ENCODE assay signal across 1 cellular context in the genomic region with DNA sequence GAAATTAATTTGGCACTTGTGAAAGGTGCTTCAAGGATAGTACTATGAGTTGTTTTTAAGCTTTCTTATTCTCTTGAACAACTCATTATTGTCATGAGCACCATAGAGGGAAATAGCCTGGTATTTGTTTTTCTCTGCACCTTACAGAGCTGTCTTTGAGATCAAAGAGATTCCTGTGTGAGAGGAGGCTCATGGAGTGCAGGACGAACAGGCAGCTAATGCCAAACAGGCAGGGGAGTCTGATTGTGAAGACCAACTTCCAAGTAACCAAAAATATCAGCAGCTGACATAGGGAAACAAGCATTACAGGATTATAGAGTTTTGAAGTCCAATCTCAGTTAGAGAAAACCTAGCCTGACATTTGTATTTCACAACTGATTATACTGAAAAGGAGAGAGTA.
TF ChIP-seq lines count a peak whose summit lies in the region.

No MANE protein-coding gene starts in this region.

TF ChIP-seq in HepG2, 621 proteins besides CTCF, POLR2A, EP300 and RAD21 (continued from another document and continues in another):
- TF ChIP-seq, protein P1, sequence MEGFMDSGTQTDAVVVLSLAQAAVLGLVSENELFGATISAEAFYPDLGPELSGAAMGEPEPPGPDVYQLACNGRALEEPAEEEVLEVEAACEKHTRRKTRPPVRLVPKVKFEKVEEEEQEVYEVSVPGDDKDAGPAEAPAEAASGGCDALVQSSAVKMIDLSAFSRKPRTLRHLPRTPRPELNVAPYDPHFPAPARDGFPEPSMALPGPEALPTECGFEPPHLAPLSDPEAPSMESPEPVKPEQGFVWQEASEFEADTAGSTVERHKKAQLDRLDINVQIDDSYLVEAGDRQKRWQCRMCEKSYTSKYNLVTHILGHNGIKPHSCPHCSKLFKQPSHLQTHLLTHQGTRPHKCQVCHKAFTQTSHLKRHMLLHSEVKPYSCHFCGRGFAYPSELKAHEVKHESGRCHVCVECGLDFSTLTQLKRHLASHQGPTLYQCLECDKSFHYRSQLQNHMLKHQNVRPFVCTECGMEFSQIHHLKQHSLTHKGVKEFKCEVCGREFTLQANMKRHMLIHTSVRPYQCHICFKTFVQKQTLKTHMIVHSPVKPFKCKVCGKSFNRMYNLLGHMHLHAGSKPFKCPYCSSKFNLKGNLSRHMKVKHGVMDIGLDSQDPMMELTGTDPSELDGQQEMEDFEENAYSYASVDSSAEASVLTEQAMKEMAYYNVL (CRISPR knock-in tag; IDR thresholded peaks at IDR 0.05; ENCODE audit: borderline replicate concordance) = no peak
- TF ChIP-seq ZNF580 (CRISPR knock-in tag; IDR thresholded peaks at IDR 0.05; ENCODE audit: borderline replicate concordance, low read depth) = no peak
- peak; percentile 31; the same call in 1 of the 2 replicates for TF ChIP-seq TARDBP (CRISPR knock-in tag; IDR thresholded peaks at IDR 0.05)
- TF ChIP-seq, protein P2, sequence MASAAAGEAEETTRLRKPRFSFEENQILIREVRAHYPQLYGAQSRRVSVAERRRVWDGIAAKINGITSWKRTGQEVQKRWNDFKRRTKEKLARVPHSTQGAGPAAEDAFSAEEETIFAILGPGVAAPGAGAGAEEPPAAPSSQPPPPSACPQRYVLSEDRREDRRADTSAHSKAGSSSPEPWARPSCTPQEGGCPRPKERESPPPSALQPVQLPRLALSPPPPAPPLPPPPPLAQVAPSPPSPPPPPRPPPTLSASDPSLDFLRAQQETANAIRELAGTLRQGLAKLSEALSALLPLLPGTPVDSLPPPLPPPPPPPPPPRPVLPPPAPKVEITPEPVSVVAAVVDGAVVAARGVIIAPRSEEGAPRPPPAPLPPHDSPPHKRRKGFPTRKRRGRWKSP (CRISPR knock-in tag; IDR thresholded peaks at IDR 0.05) = no peak
- no peak for TF ChIP-seq TOPORS (CRISPR knock-in tag; IDR thresholded peaks at IDR 0.05)
- TF ChIP-seq, protein P3, sequence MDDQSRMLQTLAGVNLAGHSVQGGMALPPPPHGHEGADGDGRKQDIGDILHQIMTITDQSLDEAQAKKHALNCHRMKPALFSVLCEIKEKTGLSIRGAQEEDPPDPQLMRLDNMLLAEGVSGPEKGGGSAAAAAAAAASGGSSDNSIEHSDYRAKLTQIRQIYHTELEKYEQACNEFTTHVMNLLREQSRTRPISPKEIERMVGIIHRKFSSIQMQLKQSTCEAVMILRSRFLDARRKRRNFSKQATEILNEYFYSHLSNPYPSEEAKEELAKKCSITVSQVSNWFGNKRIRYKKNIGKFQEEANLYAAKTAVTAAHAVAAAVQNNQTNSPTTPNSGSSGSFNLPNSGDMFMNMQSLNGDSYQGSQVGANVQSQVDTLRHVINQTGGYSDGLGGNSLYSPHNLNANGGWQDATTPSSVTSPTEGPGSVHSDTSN (CRISPR knock-in tag; IDR thresholded peaks at IDR 0.05; ENCODE audit: borderline replicate concordance) = no peak
- TF ChIP-seq ZSCAN22 (CRISPR knock-in tag; IDR thresholded peaks at IDR 0.05) = no peak
- TF ChIP-seq MTERF4 (CRISPR knock-in tag; IDR thresholded peaks at IDR 0.05) = no peak
- no peak for TF ChIP-seq NR2C2 (CRISPR knock-in tag; IDR thresholded peaks at IDR 0.05; ENCODE audit: borderline replicate concordance)
- peak; percentile 46 for TF ChIP-seq CCAR2 (optimal IDR thresholded peaks at IDR 0.05; ENCODE audit: low read depth, low read length)
- TF ChIP-seq ZSCAN29 (CRISPR knock-in tag; conservative IDR thresholded peaks at IDR 0.05) = peak; percentile 45; the same call in 1 of the 2 replicates
- TF ChIP-seq, protein P4, sequence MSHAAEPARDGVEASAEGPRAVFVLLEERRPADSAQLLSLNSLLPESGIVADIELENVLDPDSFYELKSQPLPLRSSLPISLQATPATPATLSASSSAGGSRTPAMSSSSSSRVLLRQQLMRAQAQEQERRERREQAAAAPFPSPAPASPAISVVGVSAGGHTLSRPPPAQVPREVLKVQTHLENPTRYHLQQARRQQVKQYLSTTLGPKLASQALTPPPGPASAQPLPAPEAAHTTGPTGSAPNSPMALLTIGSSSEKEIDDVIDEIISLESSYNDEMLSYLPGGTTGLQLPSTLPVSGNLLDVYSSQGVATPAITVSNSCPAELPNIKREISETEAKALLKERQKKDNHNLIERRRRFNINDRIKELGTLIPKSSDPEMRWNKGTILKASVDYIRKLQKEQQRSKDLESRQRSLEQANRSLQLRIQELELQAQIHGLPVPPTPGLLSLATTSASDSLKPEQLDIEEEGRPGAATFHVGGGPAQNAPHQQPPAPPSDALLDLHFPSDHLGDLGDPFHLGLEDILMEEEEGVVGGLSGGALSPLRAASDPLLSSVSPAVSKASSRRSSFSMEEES (CRISPR knock-in tag; IDR thresholded peaks at IDR 0.05) = 0 out of 2 replicates have a peak, but pooled peaks have one; percentile 35
- no peak for TF ChIP-seq NFAT5 (CRISPR knock-in tag; IDR thresholded peaks at IDR 0.05)
- no peak for TF ChIP-seq ZNF333 (CRISPR knock-in tag; IDR thresholded peaks at IDR 0.05; ENCODE audit: borderline replicate concordance)
- TF ChIP-seq, protein P5, sequence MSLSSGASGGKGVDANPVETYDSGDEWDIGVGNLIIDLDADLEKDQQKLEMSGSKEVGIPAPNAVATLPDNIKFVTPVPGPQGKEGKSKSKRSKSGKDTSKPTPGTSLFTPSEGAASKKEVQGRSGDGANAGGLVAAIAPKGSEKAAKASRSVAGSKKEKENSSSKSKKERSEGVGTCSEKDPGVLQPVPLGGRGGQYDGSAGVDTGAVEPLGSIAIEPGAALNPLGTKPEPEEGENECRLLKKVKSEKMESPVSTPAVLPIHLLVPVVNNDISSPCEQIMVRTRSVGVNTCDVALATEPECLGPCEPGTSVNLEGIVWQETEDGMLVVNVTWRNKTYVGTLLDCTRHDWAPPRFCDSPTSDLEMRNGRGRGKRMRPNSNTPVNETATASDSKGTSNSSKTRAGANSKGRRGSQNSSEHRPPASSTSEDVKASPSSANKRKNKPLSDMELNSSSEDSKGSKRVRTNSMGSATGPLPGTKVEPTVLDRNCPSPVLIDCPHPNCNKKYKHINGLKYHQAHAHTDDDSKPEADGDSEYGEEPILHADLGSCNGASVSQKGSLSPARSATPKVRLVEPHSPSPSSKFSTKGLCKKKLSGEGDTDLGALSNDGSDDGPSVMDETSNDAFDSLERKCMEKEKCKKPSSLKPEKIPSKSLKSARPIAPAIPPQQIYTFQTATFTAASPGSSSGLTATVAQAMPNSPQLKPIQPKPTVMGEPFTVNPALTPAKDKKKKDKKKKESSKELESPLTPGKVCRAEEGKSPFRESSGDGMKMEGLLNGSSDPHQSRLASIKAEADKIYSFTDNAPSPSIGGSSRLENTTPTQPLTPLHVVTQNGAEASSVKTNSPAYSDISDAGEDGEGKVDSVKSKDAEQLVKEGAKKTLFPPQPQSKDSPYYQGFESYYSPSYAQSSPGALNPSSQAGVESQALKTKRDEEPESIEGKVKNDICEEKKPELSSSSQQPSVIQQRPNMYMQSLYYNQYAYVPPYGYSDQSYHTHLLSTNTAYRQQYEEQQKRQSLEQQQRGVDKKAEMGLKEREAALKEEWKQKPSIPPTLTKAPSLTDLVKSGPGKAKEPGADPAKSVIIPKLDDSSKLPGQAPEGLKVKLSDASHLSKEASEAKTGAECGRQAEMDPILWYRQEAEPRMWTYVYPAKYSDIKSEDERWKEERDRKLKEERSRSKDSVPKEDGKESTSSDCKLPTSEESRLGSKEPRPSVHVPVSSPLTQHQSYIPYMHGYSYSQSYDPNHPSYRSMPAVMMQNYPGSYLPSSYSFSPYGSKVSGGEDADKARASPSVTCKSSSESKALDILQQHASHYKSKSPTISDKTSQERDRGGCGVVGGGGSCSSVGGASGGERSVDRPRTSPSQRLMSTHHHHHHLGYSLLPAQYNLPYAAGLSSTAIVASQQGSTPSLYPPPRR (CRISPR knock-in tag; IDR thresholded peaks at IDR 0.05; ENCODE audit: borderline replicate concordance) = peak; percentile 77; the same call in 1 of the 2 replicates
- TF ChIP-seq, protein P6, sequence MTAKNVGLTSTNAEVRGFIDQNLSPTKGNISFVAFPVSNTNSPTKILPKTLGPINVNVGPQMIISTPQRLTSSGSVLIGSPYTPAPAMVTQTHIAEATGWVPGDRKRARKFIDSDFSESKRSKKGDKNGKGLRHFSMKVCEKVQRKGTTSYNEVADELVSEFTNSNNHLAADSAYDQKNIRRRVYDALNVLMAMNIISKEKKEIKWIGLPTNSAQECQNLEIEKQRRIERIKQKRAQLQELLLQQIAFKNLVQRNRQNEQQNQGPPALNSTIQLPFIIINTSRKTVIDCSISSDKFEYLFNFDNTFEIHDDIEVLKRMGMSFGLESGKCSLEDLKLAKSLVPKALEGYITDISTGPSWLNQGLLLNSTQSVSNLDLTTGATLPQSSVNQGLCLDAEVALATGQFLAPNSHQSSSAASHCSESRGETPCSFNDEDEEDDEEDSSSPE (CRISPR knock-in tag; IDR thresholded peaks at IDR 0.05) = no peak
- TF ChIP-seq, protein P7, sequence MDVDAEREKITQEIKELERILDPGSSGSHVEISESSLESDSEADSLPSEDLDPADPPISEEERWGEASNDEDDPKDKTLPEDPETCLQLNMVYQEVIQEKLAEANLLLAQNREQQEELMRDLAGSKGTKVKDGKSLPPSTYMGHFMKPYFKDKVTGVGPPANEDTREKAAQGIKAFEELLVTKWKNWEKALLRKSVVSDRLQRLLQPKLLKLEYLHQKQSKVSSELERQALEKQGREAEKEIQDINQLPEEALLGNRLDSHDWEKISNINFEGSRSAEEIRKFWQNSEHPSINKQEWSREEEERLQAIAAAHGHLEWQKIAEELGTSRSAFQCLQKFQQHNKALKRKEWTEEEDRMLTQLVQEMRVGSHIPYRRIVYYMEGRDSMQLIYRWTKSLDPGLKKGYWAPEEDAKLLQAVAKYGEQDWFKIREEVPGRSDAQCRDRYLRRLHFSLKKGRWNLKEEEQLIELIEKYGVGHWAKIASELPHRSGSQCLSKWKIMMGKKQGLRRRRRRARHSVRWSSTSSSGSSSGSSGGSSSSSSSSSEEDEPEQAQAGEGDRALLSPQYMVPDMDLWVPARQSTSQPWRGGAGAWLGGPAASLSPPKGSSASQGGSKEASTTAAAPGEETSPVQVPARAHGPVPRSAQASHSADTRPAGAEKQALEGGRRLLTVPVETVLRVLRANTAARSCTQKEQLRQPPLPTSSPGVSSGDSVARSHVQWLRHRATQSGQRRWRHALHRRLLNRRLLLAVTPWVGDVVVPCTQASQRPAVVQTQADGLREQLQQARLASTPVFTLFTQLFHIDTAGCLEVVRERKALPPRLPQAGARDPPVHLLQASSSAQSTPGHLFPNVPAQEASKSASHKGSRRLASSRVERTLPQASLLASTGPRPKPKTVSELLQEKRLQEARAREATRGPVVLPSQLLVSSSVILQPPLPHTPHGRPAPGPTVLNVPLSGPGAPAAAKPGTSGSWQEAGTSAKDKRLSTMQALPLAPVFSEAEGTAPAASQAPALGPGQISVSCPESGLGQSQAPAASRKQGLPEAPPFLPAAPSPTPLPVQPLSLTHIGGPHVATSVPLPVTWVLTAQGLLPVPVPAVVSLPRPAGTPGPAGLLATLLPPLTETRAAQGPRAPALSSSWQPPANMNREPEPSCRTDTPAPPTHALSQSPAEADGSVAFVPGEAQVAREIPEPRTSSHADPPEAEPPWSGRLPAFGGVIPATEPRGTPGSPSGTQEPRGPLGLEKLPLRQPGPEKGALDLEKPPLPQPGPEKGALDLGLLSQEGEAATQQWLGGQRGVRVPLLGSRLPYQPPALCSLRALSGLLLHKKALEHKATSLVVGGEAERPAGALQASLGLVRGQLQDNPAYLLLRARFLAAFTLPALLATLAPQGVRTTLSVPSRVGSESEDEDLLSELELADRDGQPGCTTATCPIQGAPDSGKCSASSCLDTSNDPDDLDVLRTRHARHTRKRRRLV (CRISPR knock-in tag; IDR thresholded peaks at IDR 0.05) = no peak
- no peak for TF ChIP-seq ZNF121 (CRISPR knock-in tag; IDR thresholded peaks at IDR 0.05)
- peak; percentile 53; the same call in 1 of the 2 replicates for TF ChIP-seq SOX13 (IDR thresholded peaks at IDR 0.05)
- TF ChIP-seq SOX13 (CRISPR knock-in tag; conservative IDR thresholded peaks at IDR 0.05 in 1 of 2, IDR thresholded peaks at IDR 0.05 in 1 of 2) = peak in 1 of 2 experiments; percentile 91; a peak in 2 of 4 replicates
- TF ChIP-seq, protein P8, sequence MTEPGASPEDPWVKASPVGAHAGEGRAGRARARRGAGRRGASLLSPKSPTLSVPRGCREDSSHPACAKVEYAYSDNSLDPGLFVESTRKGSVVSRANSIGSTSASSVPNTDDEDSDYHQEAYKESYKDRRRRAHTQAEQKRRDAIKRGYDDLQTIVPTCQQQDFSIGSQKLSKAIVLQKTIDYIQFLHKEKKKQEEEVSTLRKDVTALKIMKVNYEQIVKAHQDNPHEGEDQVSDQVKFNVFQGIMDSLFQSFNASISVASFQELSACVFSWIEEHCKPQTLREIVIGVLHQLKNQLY (CRISPR knock-in tag; IDR thresholded peaks at IDR 0.05) = no peak
- no peak for TF ChIP-seq NR1H2 (CRISPR knock-in tag; IDR thresholded peaks at IDR 0.05; ENCODE audit: borderline replicate concordance, low read depth)
